Comparison of ENCODE assay signal across 8 cellular contexts in the genomic region with DNA sequence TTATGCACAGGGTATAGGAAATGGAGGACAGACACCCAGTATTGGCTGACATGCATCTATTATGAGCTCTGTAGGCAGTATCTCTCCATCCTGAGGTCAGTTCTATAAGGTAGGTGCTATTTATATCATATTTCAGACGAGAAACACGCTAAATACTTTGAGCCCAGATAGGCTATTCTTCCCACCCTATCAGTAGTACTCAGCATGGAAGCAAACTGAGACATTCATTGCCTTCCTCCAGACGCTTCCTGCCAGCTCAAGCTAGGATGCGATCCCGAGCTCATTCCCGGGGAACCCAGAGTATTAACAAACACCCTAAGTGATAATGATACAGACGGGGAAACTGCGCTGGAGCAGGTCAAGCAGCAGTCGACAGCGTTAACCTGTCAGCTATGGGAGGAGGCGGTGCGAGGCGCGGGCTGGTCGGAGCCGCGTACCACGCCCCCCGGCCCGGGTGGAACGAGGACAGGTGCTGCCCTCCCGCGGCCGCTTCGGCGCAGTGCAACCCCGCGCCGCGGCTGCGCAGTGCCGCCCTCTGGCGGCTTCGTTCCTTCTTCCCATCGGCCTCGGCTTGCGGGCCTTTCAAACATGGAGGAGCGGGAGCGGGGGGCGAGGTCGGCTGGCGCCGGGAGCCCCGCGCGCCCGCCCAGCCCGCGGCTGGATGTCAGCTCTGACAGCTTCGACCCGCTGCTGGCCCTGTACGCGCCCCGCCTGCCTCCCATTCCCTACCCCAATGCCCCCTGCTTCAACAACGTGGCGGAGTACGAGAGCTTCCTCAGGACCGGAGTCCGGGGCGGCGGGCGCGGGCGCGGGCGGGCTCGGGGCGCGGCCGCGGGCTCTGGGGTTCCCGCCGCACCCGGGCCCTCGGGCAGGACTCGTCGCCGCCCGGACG. TPM values are rescaled to one million over a fixed set of nuclear protein-coding genes. Genes with fewer than 3 reads are reported as not detected.
DNase-seq lines count a peak whose midpoint lies in the region; ATAC-seq, FAIRE-seq and TF ChIP-seq lines count a peak whose summit lies in the region.

A gene (plus strand): TSS at position 550 of the 892 bp plus-strand sequence. CDS start 39 bp downstream, at position 589.

- peaks cover 27% of the 10 kb centered on the region for H3K4me1 Mint-ChIP-seq in activated T-helper 17 cell treated with anti-CD3 and anti-CD28 coated beads, Interleukin-2, amount 50 U/mL, for 72 hours
- H3K4me1 Mint-ChIP-seq in nephron progenitor cell: peaks cover 17% of the 10 kb centered on the region
- peaks cover 40% of the 10 kb centered on the region for H3K4me1 Mint-ChIP-seq in stimulated activated naive CD8-positive, alpha-beta T cell treated with anti-CD3 and anti-CD28 coated beads, Interleukin-15, Interleukin-2, amounts not matched to agents 100 ng/mL and 50 ng/mL, for 24 hours (ENCODE audit: low read depth)

- peak; percentile 98 for DNase-seq in ELF-1 (ENCODE audit: low read depth, low spot score)
- DNase-seq in RCC 7860 (ENCODE audit: low spot score): peak; percentile 59
- peak; percentile 80 for DNase-seq in fibroblast of pulmonary artery (ENCODE audit: low read depth)
- DNase-seq in nephron progenitor cell: peak; percentile 95

- H3K36me3 Mint-ChIP-seq in activated T-helper 17 cell treated with anti-CD3 and anti-CD28 coated beads, Interleukin-2, amount 50 U/mL, for 72 hours (ENCODE audit: low read depth): peaks cover 22% of the 10 kb centered on the region
- peaks cover 19% of the 10 kb centered on the region for H3K36me3 Mint-ChIP-seq in nephron progenitor cell (ENCODE audit: low read depth)
- peaks cover 14% of the 10 kb centered on the region for H3K36me3 Mint-ChIP-seq in stimulated activated naive CD8-positive, alpha-beta T cell treated with anti-CD3 and anti-CD28 coated beads, Interleukin-15, Interleukin-2, amounts not matched to agents 100 ng/mL and 50 ng/mL, for 24 hours (ENCODE audit: low read depth)

- H3K27me3 ChIP-seq in KMS-11 (ENCODE audit: insufficient read depth, low read depth): no peaks in the 10 kb centered on the region

- peak within 1 kb of the TSS; percentile 63 for H3K4me2 ChIP-seq in KMS-11

- H3K27ac ChIP-seq in KMS-11: no peak within 1 kb of the TSS

- H3K9me3 Mint-ChIP-seq in activated T-helper 17 cell treated with anti-CD3 and anti-CD28 coated beads, Interleukin-2, amount 50 U/mL, for 72 hours: no peaks in the 10 kb centered on the region
- no peaks in the 10 kb centered on the region for H3K9me3 Mint-ChIP-seq in nephron progenitor cell
- H3K9me3 Mint-ChIP-seq in stimulated activated naive CD8-positive, alpha-beta T cell treated with anti-CD3 and anti-CD28 coated beads, Interleukin-15, Interleukin-2, amounts not matched to agents 100 ng/mL and 50 ng/mL, for 24 hours: no peaks in the 10 kb centered on the region

- peak within 1 kb of the TSS; percentile 74 for H3K9ac ChIP-seq in KMS-11

- TF ChIP-seq CTCF in KMS-11 (conservative IDR thresholded peaks at IDR 0.05; ENCODE audit: low read depth, low read length) (peak; percentile 77), fibroblast of pulmonary artery (IDR thresholded peaks at IDR 0.05; ENCODE audit: low read length, missing control alignments) (peak; percentile 66), nephron progenitor cell (IDR thresholded peaks at IDR 0.05) (peak; percentile 97)

- H3K36me3 ChIP-seq in KMS-11 (ENCODE audit: insufficient read depth): no peaks in the 10 kb centered on the region

- H3K27me3 Mint-ChIP-seq in activated T-helper 17 cell treated with anti-CD3 and anti-CD28 coated beads, Interleukin-2, amount 50 U/mL, for 72 hours: no peaks in the 10 kb centered on the region
- H3K27me3 Mint-ChIP-seq in nephron progenitor cell (ENCODE audit: low read depth, poor library complexity): peaks cover 7% of the 10 kb centered on the region
- no peaks in the 10 kb centered on the region for H3K27me3 Mint-ChIP-seq in stimulated activated naive CD8-positive, alpha-beta T cell treated with anti-CD3 and anti-CD28 coated beads, Interleukin-15, Interleukin-2, amounts not matched to agents 100 ng/mL and 50 ng/mL, for 24 hours

- FAIRE-seq in RCC 7860 (lab: Jason Lieb, UNC): no peak

- H3K79me2 ChIP-seq in KMS-11 (ENCODE audit: insufficient read depth, low read depth): no peaks in the 10 kb centered on the region

- H3K27ac Mint-ChIP-seq in activated T-helper 17 cell treated with anti-CD3 and anti-CD28 coated beads, Interleukin-2, amount 50 U/mL, for 72 hours: peak within 1 kb of the TSS; percentile 86
- peak within 1 kb of the TSS; percentile 59 for H3K27ac Mint-ChIP-seq in nephron progenitor cell
- H3K27ac Mint-ChIP-seq in stimulated activated naive CD8-positive, alpha-beta T cell treated with anti-CD3 and anti-CD28 coated beads, Interleukin-15, Interleukin-2, amounts not matched to agents 100 ng/mL and 50 ng/mL, for 24 hours: peak within 1 kb of the TSS; percentile 96

- H3K4me1 ChIP-seq in KMS-11 (ENCODE audit: low read depth, poor library complexity, severe bottlenecking): peaks cover 14% of the 10 kb centered on the region

- H3K4me3 ChIP-seq in KMS-11 (IDR thresholded peaks at IDR 0.05; ENCODE audit: insufficient read depth, low read depth, low read length): no peak within 1 kb of the TSS
- H3K4me3 ChIP-seq in fibroblast of pulmonary artery (replicated peaks; ENCODE audit: low read depth, low read length): peak within 1 kb of the TSS; percentile 68

- no peaks in the 10 kb centered on the region for H4K20me1 ChIP-seq in KMS-11 (ENCODE audit: insufficient read depth)

- peak within 1 kb of the TSS; percentile 64 for H2AFZ ChIP-seq in KMS-11 (ENCODE audit: low read depth)

- ATAC-seq in GM21825 (IDR thresholded peaks at IDR 0.05; ENCODE audit: unreplicated experiment): peak; percentile 92
- peak; percentile 94 for ATAC-seq in activated T-helper 17 cell treated with anti-CD3 and anti-CD28 coated beads, Interleukin-2, amount 50 U/mL, for 72 hours (replicated peaks)

- H3K4me3 Mint-ChIP-seq in activated T-helper 17 cell treated with anti-CD3 and anti-CD28 coated beads, Interleukin-2, amount 50 U/mL, for 72 hours: peak within 1 kb of the TSS; percentile 93
- H3K4me3 Mint-ChIP-seq in nephron progenitor cell: peak within 1 kb of the TSS; percentile 95
- peak within 1 kb of the TSS; percentile 96 for H3K4me3 Mint-ChIP-seq in stimulated activated naive CD8-positive, alpha-beta T cell treated with anti-CD3 and anti-CD28 coated beads, Interleukin-15, Interleukin-2, amounts not matched to agents 100 ng/mL and 50 ng/mL, for 24 hours

RNA-seq across cellular contexts. Expression of the gene that starts here (rescaled TPM):
- 1 to 10 TPM; 7.6 to 8.4 TPM for total RNA-seq in activated T-helper 17 cell treated with anti-CD3 and anti-CD28 coated beads, Interleukin-2, amount 50 U/mL, for 72 hours
